ENCODE assay signal across 11 cellular contexts in genomic region chr7:12683678-12684077, GRCh38. TPM values are rescaled to one million over a fixed set of nuclear protein-coding genes. Genes with fewer than 3 reads are reported as not detected.
DNase-seq lines count a peak whose midpoint lies in the region; ATAC-seq and TF ChIP-seq lines count a peak whose summit lies in the region.
"Had no signal": no experiment of that assay in that cellular context is flagged by ENCODE, and none has a peak within 500 bp of the region (broad histone marks: within the 10 kb centered on the region; RNA-seq: fewer than 3 reads in every experiment).

No MANE protein-coding gene starts in this region.

- peak overlapping the region; percentile 16 to 34 for H3K27ac Mint-ChIP-seq in T-cell
- H3K27ac Mint-ChIP-seq: activated CD4-positive, alpha-beta T cell treated with anti-CD3 and anti-CD28 coated beads for 36 hours; dendritic cell treated with granulocyte-macrophage colony-stimulating factor and Interleukin-4, amounts not matched to agents 40 ng/mL and 50 ng/mL, for 4 days had no signal

- peaks cover 23 to 27% (median 24%) of the 10 kb centered on the region in 3 donors for H3K4me1 Mint-ChIP-seq in T-cell

- DNase-seq in AG08395 (ENCODE audit: low spot score) (peak; percentile 8), GM10266 (ENCODE audit: extremely low spot score) (no peak), T-cell (no peak), kidney epithelial cell (ENCODE audit: low read depth) (no peak), NCI-H774 (lab: John Stamatoyannopoulos, UW) (no peak), caudate nucleus (lab: John Stamatoyannopoulos, UW) (no peak), UCSD-AML1 (lab: John Stamatoyannopoulos, UW; ENCODE audit: unreplicated experiment) (no peak), WERI-Rb-1 (no peak)
- DNase-seq: activated CD4-positive, alpha-beta T cell treated with anti-CD3 and anti-CD28 coated beads for 36 hours; NCI-H187 treated with DMSO at 0.1 percent for 48 hours had no signal

- POLR2A ChIA-PET in T-cell (lab: Charles Lee) = no interaction called here

- ATAC-seq in T-cell (replicated peaks in 1 of 4) = no peak
- ATAC-seq: activated CD4-positive, alpha-beta T cell treated with anti-CD3 and anti-CD28 coated beads for 36 hours had no signal

- H3K27me3 ChIP-seq in kidney epithelial cell (ENCODE audit: control insufficient read depth, insufficient read depth, low read length) (no peaks in the 10 kb centered on the region), WERI-Rb-1 (ENCODE audit: insufficient read depth, low read depth, severe bottlenecking) (no peaks in the 10 kb centered on the region)

- no peak overlapping the region for H3K4me3 Mint-ChIP-seq in T-cell
- H3K4me3 Mint-ChIP-seq: activated CD4-positive, alpha-beta T cell treated with anti-CD3 and anti-CD28 coated beads for 36 hours; dendritic cell treated with granulocyte-macrophage colony-stimulating factor and Interleukin-4, amounts not matched to agents 40 ng/mL and 50 ng/mL, for 4 days had no signal

- H3K36me3 Mint-ChIP-seq in T-cell = no peaks in the 10 kb centered on the region

- H3K9me3 Mint-ChIP-seq in T-cell = no peaks in the 10 kb centered on the region
- H3K9me3 Mint-ChIP-seq: dendritic cell treated with granulocyte-macrophage colony-stimulating factor and Interleukin-4, amounts not matched to agents 40 ng/mL and 50 ng/mL, for 4 days had no signal

- CTCF ChIA-PET in T-cell (lab: Charles Lee) = interaction anchor here (0.7 to 1.4 kb wide), 3 partner anchors 9 to 48 kb away, joined by 3 to 4 read pairs (median 4); no protein-coding TSS in a partner anchor

- H3K27ac ChIP-seq in caudate nucleus (ENCODE audit: low read depth, low read length) (no peak overlapping the region), WERI-Rb-1 (no peak overlapping the region)

- H3K9me3 ChIP-seq in WERI-Rb-1 (ENCODE audit: severe bottlenecking) = no peaks in the 10 kb centered on the region

- TF ChIP-seq CTCF in GM10266 (IDR thresholded peaks at IDR 0.05; ENCODE audit: control insufficient read depth, insufficient read depth, low read depth, missing control alignments) = peak; percentile 3
- peak; percentile 14 for TF ChIP-seq CTCF in kidney epithelial cell (IDR thresholded peaks at IDR 0.05; ENCODE audit: insufficient read depth, low read length, poor library complexity, severe bottlenecking)
- TF ChIP-seq CTCF in WERI-Rb-1 (IDR thresholded peaks at IDR 0.05; ENCODE audit: low read depth, low read length) = no peak

- no peaks in the 10 kb centered on the region for H3K27me3 Mint-ChIP-seq in T-cell
- H3K27me3 Mint-ChIP-seq: activated CD4-positive, alpha-beta T cell treated with anti-CD3 and anti-CD28 coated beads for 36 hours; dendritic cell treated with granulocyte-macrophage colony-stimulating factor and Interleukin-4, amounts not matched to agents 40 ng/mL and 50 ng/mL, for 4 days had no signal

- no peaks in the 10 kb centered on the region for H3K36me3 ChIP-seq in kidney epithelial cell (ENCODE audit: control insufficient read depth, insufficient read depth, low read length)
- H3K36me3 ChIP-seq in WERI-Rb-1 = peaks cover 4% of the 10 kb centered on the region; the same call in 1 of the 2 replicates

- H3K4me3 ChIP-seq in kidney epithelial cell (ENCODE audit: low read depth, low read length) (no peak overlapping the region), WERI-Rb-1 (ENCODE audit: low read depth, low read length) (no peak overlapping the region)

RNA-seq across cellular contexts. Expression of gene ARL4A, which starts 3.8 kb away (rescaled TPM):
- total RNA-seq in T-cell = 10 to 100 TPM in 3 of 5 donors, 1 to 10 TPM in 2; 7.0 to 98.2 (median 13.6) TPM
- total RNA-seq in kidney epithelial cell = 18.6 and 22.8 TPM in 2 replicates
